15 cellular contexts compared by ENCODE assay signal in the genomic region with DNA sequence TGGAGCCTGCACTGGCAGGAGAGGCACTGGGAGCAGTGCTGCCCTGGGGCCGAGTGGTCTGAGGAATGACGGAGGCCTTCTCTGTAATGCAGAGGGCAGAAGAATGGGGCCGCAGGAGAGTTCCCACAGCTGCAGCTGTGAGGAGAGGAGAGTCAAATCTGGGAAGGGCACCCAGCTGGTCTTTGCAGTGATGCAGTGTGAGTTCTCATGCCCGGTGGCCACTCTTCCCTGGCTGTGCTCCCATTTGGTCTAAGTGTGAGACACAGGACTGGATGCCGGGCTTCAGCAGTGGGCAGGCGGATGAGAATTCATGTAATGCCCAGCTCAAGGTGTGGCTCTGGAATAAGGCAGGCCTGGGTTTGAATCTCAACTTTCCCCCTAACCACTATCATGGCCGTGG.
"Had no signal": no experiment of that assay in that cellular context is flagged by ENCODE, and none has a peak within 500 bp of the region (broad histone marks: within the 10 kb centered on the region; RNA-seq: fewer than 3 reads in every experiment).

No MANE protein-coding gene starts in this region.

- H3K36me3 ChIP-seq: ascending aorta, breast epithelium, gastroesophageal sphincter, transverse colon had no signal

- ATAC-seq: activated CD8-positive, alpha-beta T cell treated with anti-CD3 and anti-CD28 coated beads, Interleukin-2, amount 10 ng/mL, durations not matched to agents 7 days and 5 days; gastroesophageal sphincter; left colon; naive thymus-derived CD8-positive, alpha-beta T cell; stimulated activated effector memory CD8-positive, alpha-beta T cell treated with anti-CD3 and anti-CD28 coated beads, Interleukin-12 subunit alpha, Interleukin-12 subunit beta, amount 100 ng/mL, for 72 hours; WTC11 had no signal

- H3K4me3 ChIP-seq: ascending aorta, breast epithelium, gastroesophageal sphincter, psoas muscle, transverse colon had no signal

- H3K4me1 ChIP-seq: breast epithelium, psoas muscle had no signal

- H3K27me3 ChIP-seq: ascending aorta, breast epithelium, gastroesophageal sphincter, transverse colon had no signal

- H3K9me3 ChIP-seq: ascending aorta, breast epithelium, transverse colon had no signal

- DNase-seq: activated CD4-positive, alpha-beta T cell treated with anti-CD3 and anti-CD28 coated beads for 4 hours; activated CD8-positive, alpha-beta T cell treated with anti-CD3 and anti-CD28 coated beads, Interleukin-2, amount 10 ng/mL, durations not matched to agents 7 days and 5 days; activated naive CD4-positive, alpha-beta T cell; activated naive CD8-positive, alpha-beta T cell treated with anti-CD3 and anti-CD28 coated beads, Interleukin-2, amount 10 ng/mL, durations not matched to agents 7 days and 5 days; activated T-cell treated with anti-CD3 and anti-CD28 coated beads for 4 hours; dermis blood vessel endothelial cell; left colon; naive thymus-derived CD8-positive, alpha-beta T cell; transverse colon had no signal
